In genomic region chr5:16749626-16750025, GRCh38 we compare ENCODE assay signal across 15 cellular contexts.
A peak's percentile ranks its signal among the peaks of the same experiment; 100 is the strongest.
DNase-seq lines count a peak whose midpoint lies in the region; ATAC-seq, FAIRE-seq and TF ChIP-seq lines count a peak whose summit lies in the region.
"Had no signal": no experiment of that assay in that cellular context is flagged by ENCODE, and none has a peak within 500 bp of the region (broad histone marks: within the 10 kb centered on the region; RNA-seq: fewer than 3 reads in every experiment).

No MANE protein-coding gene starts in this region.

- H4K5ac ChIP-seq in H1 (ENCODE audit: insufficient read length, low read depth, low read length) = no peak overlapping the region

- no peak for TF ChIP-seq CTCF in H1 (IDR thresholded peaks at IDR 0.05; ENCODE audit: control extremely low read depth in 1 of 3, insufficient read depth in 1 of 3, low read depth in 1 of 3, low read length in 3 of 3)
- TF ChIP-seq CTCF in WTC11 (IDR thresholded peaks at IDR 0.05) = no peak

- WGBS in H1 (ENCODE audit: extremely low coverage in 1 of 2, insufficient coverage in 1 of 2, insufficient read length in 1 of 2, insufficient replicate concordance in 2 of 2, low coverage in 1 of 2, low lambda C conversion rate in 2 of 2, missing lambda C conversion rate in 1 of 2), 2 experiments = 92% methylated on average over 4 of the region's 4 CpGs; no CpG with 5 or more reads in 1 of the 2 experiments
- no CpG with 5 or more reads among the region's 4 CpGs for WGBS in neuronal stem cell (ENCODE audit: extremely low coverage in 2 of 2, insufficient read length in 2 of 2, insufficient replicate concordance in 1 of 2), 2 donors

- no peak overlapping the region for H3K4ac ChIP-seq in H1 (replicated peaks; ENCODE audit: insufficient read length, low read depth, low read length)
- no peak overlapping the region for H3K4ac ChIP-seq in neuronal stem cell (ENCODE audit: low read length)

- H2BK20ac ChIP-seq in H1 (ENCODE audit: low read length) = no peak overlapping the region

- no peak for TF ChIP-seq RAD21 in H1 (IDR thresholded peaks at IDR 0.05 in 1 of 2, conservative IDR thresholded peaks at IDR 0.05 in 1 of 2; ENCODE audit: low read depth in 2 of 2, low read length in 2 of 2)

- H4K8ac ChIP-seq in H1 (ENCODE audit: extremely low read depth, insufficient read depth, low read length) (no peak overlapping the region), neuronal stem cell (ENCODE audit: low read depth, low read length) (no peak overlapping the region)

- no peaks in the 10 kb centered on the region; the same call in 1 of the 2 replicates for H3K36me3 Mint-ChIP-seq in WTC11
- H3K36me3 Mint-ChIP-seq: CD4-positive, alpha-beta memory T cell had no signal

- H3K9me3 Mint-ChIP-seq in WTC11 = 0 out of 2 replicates have a peak, but pooled peaks cover 3% of the 10 kb centered on the region
- H3K9me3 Mint-ChIP-seq: CD4-positive, alpha-beta memory T cell had no signal

- TF ChIP-seq EP300 in H1 (IDR thresholded peaks at IDR 0.05; ENCODE audit: borderline replicate concordance in 1 of 2, low read depth in 2 of 2, low read length in 2 of 2) = no peak

- no peak overlapping the region for H3K4me3 Mint-ChIP-seq in WTC11
- H3K4me3 Mint-ChIP-seq: CD4-positive, alpha-beta memory T cell had no signal

- ATAC-seq in WTC11 (no peak), HG03354 (IDR thresholded peaks at IDR 0.05; ENCODE audit: poor library complexity, severe bottlenecking, unreplicated experiment) (no peak)
- ATAC-seq: GM12878 had no signal

- no peaks in the 10 kb centered on the region for H3K23me2 ChIP-seq in H1 (ENCODE audit: low read depth, low read length)

- H3K9me3 ChIP-seq in HUES6 (ENCODE audit: control insufficient read depth, insufficient read depth, low read depth, low read length) (no peaks in the 10 kb centered on the region), H1 (ENCODE audit: insufficient read depth in 2 of 2, low read depth in 1 of 2, low read length in 1 of 2) (no peaks in the 10 kb centered on the region), neuronal stem cell (replicated peaks in 1 of 2; ENCODE audit: control insufficient read depth in 2 of 2, insufficient read depth in 1 of 2, low read depth in 1 of 2, low read length in 2 of 2) (peaks cover 0 to 2% of the 10 kb centered on the region in 2 donors)

- no peak overlapping the region for H4K91ac ChIP-seq in H1 (replicated peaks; ENCODE audit: insufficient read length, low read length)
- no peak overlapping the region for H4K91ac ChIP-seq in neuronal stem cell (ENCODE audit: low read depth, low read length, poor library complexity)

- H3K23ac ChIP-seq in H1 (ENCODE audit: insufficient read length) = no peak overlapping the region
- H3K23ac ChIP-seq in neuronal stem cell (ENCODE audit: low read depth, low read length, poor library complexity) = no peak overlapping the region

- H2BK12ac ChIP-seq in H1 (ENCODE audit: low read depth, low read length) (peak overlapping the region; percentile 33; the same call in 1 of the 2 replicates), neuronal stem cell (ENCODE audit: low read length) (no peak overlapping the region)

- no peak overlapping the region for H3K4me3 ChIP-seq in HUES6 (ENCODE audit: low read depth, low read length)
- no peak overlapping the region for H3K4me3 ChIP-seq in H1 (ENCODE audit: extremely low read depth in 1 of 4, insufficient read depth in 2 of 4, low read depth in 3 of 4, low read length in 4 of 4)
- no peak overlapping the region for H3K4me3 ChIP-seq in neuronal stem cell (ENCODE audit: low read length in 2 of 2)
- H3K4me3 ChIP-seq: GM12878 had no signal

- CTCF ChIA-PET in H1 (lab: Charles Lee; ENCODE audit: partially characterized antibody) = no interaction called here
- CTCF ChIA-PET in WTC11 (lab: Charles Lee) = no interaction called here

- no peak overlapping the region for H2BK120ac ChIP-seq in H1 (replicated peaks; ENCODE audit: low read depth, low read length)
- H2BK120ac ChIP-seq in neuronal stem cell (ENCODE audit: low read depth, low read length) = no peak overlapping the region

- H2AK5ac ChIP-seq in H1 (ENCODE audit: low read depth, low read length) (no peak overlapping the region), neuronal stem cell (ENCODE audit: low read depth, low read length) (peak overlapping the region; percentile 26)

- H3K4me1 ChIP-seq in HUES6 (ENCODE audit: control insufficient read depth, insufficient read depth, low read length) (peaks cover 17% of the 10 kb centered on the region), H1 (replicated peaks in 1 of 4; ENCODE audit: control insufficient read depth in 3 of 4, insufficient read depth in 4 of 4, low read length in 3 of 4) (peaks cover 0 to 6% (median 4%) of the 10 kb centered on the region in 4 experiments; a peak in 3 of 7 replicates), neuronal stem cell (ENCODE audit: control insufficient read depth in 2 of 2, insufficient read depth in 1 of 2, low read depth in 1 of 2, low read length in 2 of 2) (peaks cover 0 to 1% of the 10 kb centered on the region in 2 donors)

- H3K4me2 ChIP-seq in H1 (ENCODE audit: insufficient read depth in 1 of 2, low read depth in 2 of 2, low read length in 2 of 2) (no peak overlapping the region), neuronal stem cell (ENCODE audit: insufficient read depth, low read length, poor library complexity, severe bottlenecking) (no peak overlapping the region)

- no peak overlapping the region for H2BK5ac ChIP-seq in H1 (ENCODE audit: low read depth, low read length)
- H2BK5ac ChIP-seq in neuronal stem cell (ENCODE audit: low read length) = no peak overlapping the region

- no peaks in the 10 kb centered on the region for H4K20me1 ChIP-seq in H1 (replicated peaks in 1 of 2; ENCODE audit: control insufficient read depth in 1 of 2, insufficient read depth in 2 of 2, low read length in 2 of 2)

- no peak overlapping the region for H3K27ac Mint-ChIP-seq in WTC11
- H3K27ac Mint-ChIP-seq: CD4-positive, alpha-beta memory T cell had no signal

- no peak overlapping the region for H3K9ac ChIP-seq in HUES6 (ENCODE audit: low read length)
- H3K9ac ChIP-seq in H1 (replicated peaks in 1 of 4; ENCODE audit: extremely low read depth in 1 of 4, low read depth in 3 of 4, low read length in 3 of 4) = no peak overlapping the region
- no peak overlapping the region for H3K9ac ChIP-seq in neuronal stem cell (ENCODE audit: low read depth, low read length, poor library complexity)

- H2AFZ ChIP-seq in H1 (ENCODE audit: low read length) = no peak overlapping the region
- no peak overlapping the region for H2AFZ ChIP-seq in neuronal stem cell (ENCODE audit: low read length)

- no peak for TF ChIP-seq POLR2A in H1 (IDR thresholded peaks at IDR 0.05; ENCODE audit: control extremely low read depth in 1 of 2, low read depth in 2 of 2, low read length in 2 of 2)

- H3K36me3 ChIP-seq in HUES6 (ENCODE audit: control insufficient read depth, insufficient read depth, low read length) = 0 out of 2 replicates have a peak, but pooled peaks cover 7% of the 10 kb centered on the region
- H3K36me3 ChIP-seq in H1 (ENCODE audit: control insufficient read depth in 2 of 4, insufficient read depth in 4 of 4, low read length in 3 of 4) = no peaks in the 10 kb centered on the region
- peaks cover 6 to 7% of the 10 kb centered on the region in 2 donors for H3K36me3 ChIP-seq in neuronal stem cell (replicated peaks in 1 of 2; ENCODE audit: control insufficient read depth in 2 of 2, insufficient read depth in 2 of 2, low read length in 2 of 2)

- no peaks in the 10 kb centered on the region for H3K79me2 ChIP-seq in H1 (ENCODE audit: control insufficient read depth in 1 of 2, insufficient read depth in 2 of 2, low read length in 2 of 2)

- no peak for FAIRE-seq in H1 (lab: Jason Lieb, UNC)
- FAIRE-seq in HTR-8/SVneo (lab: Jason Lieb, UNC) = no peak
- FAIRE-seq: GM12878 had no signal

- H3K79me1 ChIP-seq in H1 (ENCODE audit: low read depth, low read length) (no peaks in the 10 kb centered on the region), neuronal stem cell (ENCODE audit: low read depth, low read length) (no peaks in the 10 kb centered on the region)

- POLR2A ChIA-PET in H1 (lab: Charles Lee; ENCODE audit: partially characterized antibody) = interaction anchor here (6.8 kb wide), 1 partner anchor 13 kb away, joined by 33 read pairs; no protein-coding TSS in a partner anchor
- POLR2A ChIA-PET in WTC11 (lab: Charles Lee) = no interaction called here

- no peak overlapping the region for H3K56ac ChIP-seq in H1 (replicated peaks; ENCODE audit: insufficient read length, low read depth, low read length)

- peak overlapping the region; percentile 90; the same call in 1 of the 2 replicates for H2BK15ac ChIP-seq in H1 (ENCODE audit: low read length)
- peak overlapping the region; percentile 35 for H2BK15ac ChIP-seq in neuronal stem cell (ENCODE audit: low read length)

- H3K27ac ChIP-seq in HUES6 (ENCODE audit: low read depth, low read length) (0 out of 2 replicates have a peak overlapping the region, but pooled peaks have one; percentile 9), H1 (ENCODE audit: low read depth, low read length) (no peak overlapping the region), neuronal stem cell (replicated peaks; ENCODE audit: low read length) (no peak overlapping the region)

- no peaks in the 10 kb centered on the region for H3K27me3 Mint-ChIP-seq in WTC11 (ENCODE audit: low read depth)
- H3K27me3 Mint-ChIP-seq: CD4-positive, alpha-beta memory T cell had no signal

- H3K18ac ChIP-seq in H1 (ENCODE audit: extremely low read depth, low read length) (no peak overlapping the region; the same call in 1 of the 2 replicates), neuronal stem cell (ENCODE audit: low read length) (peak overlapping the region; percentile 79)

- H3K4me1 Mint-ChIP-seq in WTC11 = peaks cover 74% of the 10 kb centered on the region

- H3K27me3 ChIP-seq in HUES6 (ENCODE audit: control insufficient read depth, insufficient read depth, low read length) = no peaks in the 10 kb centered on the region
- no peaks in the 10 kb centered on the region for H3K27me3 ChIP-seq in H1 (replicated peaks in 1 of 4; ENCODE audit: control insufficient read depth in 3 of 4, extremely low read depth in 1 of 4, insufficient read depth in 3 of 4, low read length in 3 of 4)
- no peaks in the 10 kb centered on the region for H3K27me3 ChIP-seq in neuronal stem cell (ENCODE audit: control insufficient read depth in 3 of 3, insufficient read depth in 3 of 3, low read depth in 1 of 3, low read length in 3 of 3)

- H3K14ac ChIP-seq in H1 (ENCODE audit: insufficient read length) (no peak overlapping the region), neuronal stem cell (ENCODE audit: low read length) (no peak overlapping the region)

- DNase-seq in H1 (ENCODE audit: low read depth in 1 of 2, low spot score in 2 of 2) = no peak
- DNase-seq in neuronal stem cell (ENCODE audit: low spot score) = no peak
- DNase-seq in WTC11 (ENCODE audit: low spot score) = no peak
- no peak for DNase-seq in HTR-8/SVneo (ENCODE audit: insufficient read length, low spot score)
- DNase-seq: C1 segment of cervical spinal cord; Calu3; CD4-positive, alpha-beta memory T cell; DND-41; GDM1; GOT3; H7; HCEC 1CT had no signal
